ENCODE assay signal across 10 cellular contexts in genomic region chr17:51487947-51488346, GRCh38.
DNase-seq lines count a peak whose midpoint lies in the region; ATAC-seq and TF ChIP-seq lines count a peak whose summit lies in the region.
"Had no signal": no experiment of that assay in that cellular context is flagged by ENCODE, and none has a peak within 500 bp of the region (broad histone marks: within the 10 kb centered on the region; RNA-seq: fewer than 3 reads in every experiment).

No MANE protein-coding gene starts in this region.

- POLR2A ChIA-PET in WTC11 (lab: Charles Lee) = no interaction called here

- H3K36me3 Mint-ChIP-seq in WTC11 = 0 out of 2 replicates have a peak, but pooled peaks cover 4% of the 10 kb centered on the region
- H3K36me3 Mint-ChIP-seq: brain had no signal

- ATAC-seq in WTC11 (peak; percentile 90), HG02678 (IDR thresholded peaks at IDR 0.05; ENCODE audit: unreplicated experiment) (no peak), GM18870 (IDR thresholded peaks at IDR 0.05; ENCODE audit: unreplicated experiment) (no peak), HG03378 (IDR thresholded peaks at IDR 0.05; ENCODE audit: unreplicated experiment) (no peak), heart right ventricle (no peak)

- H3K4me3 Mint-ChIP-seq in WTC11 = peak overlapping the region; percentile 32
- H3K4me3 Mint-ChIP-seq: brain had no signal

- H3K4me1 Mint-ChIP-seq in WTC11 = peaks cover 5% of the 10 kb centered on the region
- H3K4me1 Mint-ChIP-seq: brain had no signal

- no peak overlapping the region for H3K27ac Mint-ChIP-seq in WTC11
- H3K27ac Mint-ChIP-seq: brain had no signal

- CTCF ChIA-PET in WTC11 (lab: Charles Lee) = interaction anchor here (0.6 to 1.8 kb wide), 38 partner anchors 8 to 306 kb away, joined by 3 to 27 read pairs (median 5); no protein-coding TSS in a partner anchor

- no peaks in the 10 kb centered on the region; the same call in 1 of the 2 replicates for H3K27me3 Mint-ChIP-seq in WTC11 (ENCODE audit: low read depth)

- H3K27me3 ChIP-seq in BE2C = no peaks in the 10 kb centered on the region
- no peaks in the 10 kb centered on the region for H3K27me3 ChIP-seq in H7 (ENCODE audit: control insufficient read depth, insufficient read depth, low read length)
- H3K27me3 ChIP-seq in heart right ventricle = peaks cover 0 to 9% (median 4%) of the 10 kb centered on the region in 7 donors

- peaks cover 19% of the 10 kb centered on the region for H3K4me1 ChIP-seq in BE2C
- H3K4me1 ChIP-seq in heart right ventricle = no peaks in the 10 kb centered on the region

- peak; percentile 31 for DNase-seq in BE2C
- peak; percentile 51 for DNase-seq in H7
- DNase-seq in WTC11 (ENCODE audit: low spot score) = peak; percentile 33
- DNase-seq in iPS DF 4.7 (ENCODE audit: extremely low read depth, low spot score) = peak; percentile 30
- no peak for DNase-seq in heart right ventricle
- DNase-seq: DMS79 treated with DMSO at 0.1 percent for 48 hours had no signal

- intact Hi-C loops in heart right ventricle (cut with DNase I) = no loop called here

- no peak overlapping the region for H3K4me3 ChIP-seq in BE2C (ENCODE audit: low read depth, low read length)
- H3K4me3 ChIP-seq in H7 (ENCODE audit: insufficient read depth, low read depth, low read length) = no peak overlapping the region
- H3K4me3 ChIP-seq in heart right ventricle = no peak overlapping the region

- no peak overlapping the region for H3K27ac ChIP-seq in heart right ventricle

- peaks cover 11% of the 10 kb centered on the region for H3K9me3 Mint-ChIP-seq in WTC11

- TF ChIP-seq CTCF in BE2C (IDR thresholded peaks at IDR 0.05; ENCODE audit: low read depth, low read length) = peak; percentile 68
- no peak for TF ChIP-seq CTCF in WTC11 (IDR thresholded peaks at IDR 0.05)
- no peak for TF ChIP-seq CTCF in heart right ventricle (IDR thresholded peaks at IDR 0.05)

- H3K36me3 ChIP-seq in BE2C (no peaks in the 10 kb centered on the region), H7 (replicated peaks; ENCODE audit: control insufficient read depth, insufficient read depth, low read length) (no peaks in the 10 kb centered on the region), heart right ventricle (no peaks in the 10 kb centered on the region)

- H3K9me3 ChIP-seq in BE2C (no peaks in the 10 kb centered on the region), heart right ventricle (no peaks in the 10 kb centered on the region)

- 43% methylated on average over 14 of the region's 14 CpGs for whole genome bisulfite sequencing in heart right ventricle, 2 donors

TF ChIP-seq in WTC11, 78 proteins besides CTCF, POLR2A, EP300 and RAD21:
- no peak for TF ChIP-seq NR2C2 (CRISPR knock-in tag; IDR thresholded peaks at IDR 0.05)
- no peak for TF ChIP-seq ZNF671 (CRISPR knock-in tag; IDR thresholded peaks at IDR 0.05)
- TF ChIP-seq ZBTB21 (CRISPR knock-in tag; IDR thresholded peaks at IDR 0.05; ENCODE audit: borderline replicate concordance) = no peak
- no peak for TF ChIP-seq KAT7 (CRISPR knock-in tag; IDR thresholded peaks at IDR 0.05; ENCODE audit: borderline replicate concordance)
- TF ChIP-seq HMGXB4 (CRISPR knock-in tag; IDR thresholded peaks at IDR 0.05) = no peak
- TF ChIP-seq USF2 (CRISPR knock-in tag; IDR thresholded peaks at IDR 0.05) = no peak
- TF ChIP-seq TEAD1 (CRISPR knock-in tag; IDR thresholded peaks at IDR 0.05) = no peak
- TF ChIP-seq SMAD4 (CRISPR knock-in tag; IDR thresholded peaks at IDR 0.05) = no peak
- no peak for TF ChIP-seq ZMAT4 (CRISPR knock-in tag; IDR thresholded peaks at IDR 0.05)
- no peak for TF ChIP-seq STAT6 (CRISPR knock-in tag; conservative IDR thresholded peaks at IDR 0.05; ENCODE audit: low read depth)
- no peak for TF ChIP-seq CREB1 (CRISPR knock-in tag; IDR thresholded peaks at IDR 0.05)
- TF ChIP-seq GABPB1 (CRISPR knock-in tag; IDR thresholded peaks at IDR 0.05) = no peak
- no peak for TF ChIP-seq ATF1 (CRISPR knock-in tag; IDR thresholded peaks at IDR 0.05)
- TF ChIP-seq CDX4 (CRISPR knock-in tag; IDR thresholded peaks at IDR 0.05; ENCODE audit: borderline replicate concordance) = no peak
- TF ChIP-seq ATF3 (CRISPR knock-in tag; conservative IDR thresholded peaks at IDR 0.05) = no peak
- TF ChIP-seq OVOL2 (CRISPR knock-in tag; IDR thresholded peaks at IDR 0.05; ENCODE audit: borderline replicate concordance) = no peak
- TF ChIP-seq MXD4 (CRISPR knock-in tag; IDR thresholded peaks at IDR 0.05; ENCODE audit: borderline replicate concordance) = no peak
- no peak for TF ChIP-seq ATF2 (CRISPR knock-in tag; IDR thresholded peaks at IDR 0.05; ENCODE audit: borderline replicate concordance, low read depth)
- no peak for TF ChIP-seq GRHL2 (CRISPR knock-in tag; IDR thresholded peaks at IDR 0.05; ENCODE audit: insufficient replicate concordance, severe bottlenecking)

Comparison
In these comparisons a context has a peak if more than half of its experiments do, and no peak if none do; other contexts are left out.
1. DNase-seq: peak in BE2C (single experiment), H7 (single experiment), WTC11 (single experiment) and iPS DF 4.7 (single experiment); none in heart right ventricle (0 of 2).